ENCODE assay signal across 24 cellular contexts in the genomic region with DNA sequence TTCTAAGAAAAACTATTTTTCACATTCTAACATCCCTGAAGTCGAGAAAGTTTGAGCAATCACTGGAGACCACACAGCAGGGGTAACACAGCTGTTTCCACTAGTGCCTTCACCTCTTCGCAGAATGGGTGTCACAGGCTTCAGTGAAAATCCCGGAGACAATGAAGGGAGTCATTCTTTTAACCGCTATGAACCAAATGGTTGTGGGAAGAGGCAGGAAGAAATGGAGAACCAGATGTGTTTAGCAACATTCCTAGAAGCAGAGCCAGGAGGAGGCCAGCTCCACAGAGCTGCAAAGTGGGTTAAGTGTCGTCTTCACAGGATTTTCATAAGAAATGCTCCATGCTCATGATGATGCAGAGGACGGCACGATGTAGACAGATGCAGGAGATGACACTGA.
"Had no signal": no experiment of that assay in that cellular context is flagged by ENCODE, and none has a peak within 500 bp of the region (broad histone marks: within the 10 kb centered on the region; RNA-seq: fewer than 3 reads in every experiment).

No MANE protein-coding gene starts in this region.

- H3K27ac ChIP-seq: Peyer's patch, RWPE1, VCaP had no signal

- H3K4me3 ChIP-seq: Peyer's patch had no signal

- ATAC-seq: activated CD4-positive, alpha-beta T cell treated with anti-CD3 and anti-CD28 coated beads for 36 hours; activated CD8-positive, alpha-beta T cell treated with anti-CD3 and anti-CD28 coated beads for 36 hours; activated T-cell treated with anti-CD3 and anti-CD28 coated beads, Interleukin-2, amount 50 U/mL, for 72 hours; T-helper 17 cell had no signal

- H3K4me1 ChIP-seq: Peyer's patch had no signal

- H3K9me3 ChIP-seq: Peyer's patch had no signal

- H3K27me3 ChIP-seq: Peyer's patch had no signal

- H3K36me3 ChIP-seq: Peyer's patch had no signal

- DNase-seq: activated CD4-positive, alpha-beta T cell treated with anti-CD3 and anti-CD28 coated beads for 36 hours; activated CD4-positive, alpha-beta T cell treated with anti-CD3 and anti-CD28 coated beads, Interleukin-2, amount 50 U/mL, for 1 hour; activated CD8-positive, alpha-beta memory T cell treated with anti-CD3 and anti-CD28 coated beads, Interleukin-2, amount 50 U/mL, for 4 hours; activated CD8-positive, alpha-beta T cell treated with anti-CD3 and anti-CD28 coated beads for 36 hours; activated gamma-delta T cell treated with Interleukin-2 at 50 U/mL for 16 hours; activated naive CD4-positive, alpha-beta T cell treated with anti-CD3 and anti-CD28 coated beads, Interleukin-2, amount 50 U/mL, for 16 hours; activated naive CD8-positive, alpha-beta T cell treated with anti-CD3 and anti-CD28 coated beads, Interleukin-2, amount 10 ng/mL, durations not matched to agents 7 days and 5 days; activated T-cell treated with anti-CD3 and anti-CD28 coated beads, Interleukin-2, amount 50 U/mL, for 72 hours; aorta; Karpas-422; MM.1S; NCI-H1105; NCI-H1436; NCI-H187 treated with DMSO at 0.1 percent for 48 hours; NCI-H2081 treated with DMSO at 0.1 percent for 48 hours; NCI-H446; NCI-H524; Peyer's patch; Right ventricle myocardium superior; T-helper 17 cell; T1000 had no signal

- FAIRE-seq: bronchial epithelial cell had no signal
